In the genomic region with DNA sequence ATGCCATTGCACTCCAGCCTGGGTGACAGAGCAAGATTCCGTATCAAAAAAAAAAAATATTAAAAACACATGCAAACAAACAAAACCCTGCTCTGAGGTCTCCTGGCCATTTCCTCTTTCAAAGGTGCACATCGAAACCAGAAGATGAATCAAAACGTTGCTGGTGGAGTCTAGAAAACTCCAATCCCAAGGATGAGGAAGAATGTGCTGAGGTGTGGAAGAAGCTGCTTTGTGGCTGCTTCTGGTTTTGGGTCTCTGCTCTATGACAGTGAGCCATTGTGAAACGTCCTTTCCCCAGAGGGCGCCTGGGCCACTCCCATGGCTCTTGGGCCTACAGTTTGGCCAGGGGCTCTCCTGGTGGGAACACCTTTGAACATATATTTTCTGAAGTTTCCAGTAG, we compare ENCODE assay signal across 30 cellular contexts.
DNase-seq lines count a peak whose midpoint lies in the region; ATAC-seq and TF ChIP-seq lines count a peak whose summit lies in the region.
"Had no signal": no experiment of that assay in that cellular context is flagged by ENCODE, and none has a peak within 500 bp of the region (broad histone marks: within the 10 kb centered on the region; RNA-seq: fewer than 3 reads in every experiment).

No MANE protein-coding gene starts in this region.

- H3K36me3 ChIP-seq in Karpas-422 (ENCODE audit: insufficient read depth, low read length) (no peaks in the 10 kb centered on the region), endodermal cell (ENCODE audit: control insufficient read depth, insufficient read depth, low read length) (no peaks in the 10 kb centered on the region), right atrium auricular region (no peaks in the 10 kb centered on the region)
- H3K36me3 ChIP-seq: right lobe of liver had no signal

- peaks cover 2% of the 10 kb centered on the region for H3K27me3 Mint-ChIP-seq in activated naive CD8-positive, alpha-beta T cell treated with anti-CD3 and anti-CD28 coated beads, Interleukin-2, amount 10 ng/mL, durations not matched to agents 7 days and 5 days
- peaks cover 7% of the 10 kb centered on the region for H3K27me3 Mint-ChIP-seq in activated naive CD8-positive, alpha-beta T cell treated with anti-CD3 and anti-CD28 coated beads, Interleukin-2, amount 50 U/mL, for 24 hours
- peaks cover 2% of the 10 kb centered on the region for H3K27me3 Mint-ChIP-seq in endodermal cell (ENCODE audit: insufficient read depth)
- H3K27me3 Mint-ChIP-seq: activated naive CD4-positive, alpha-beta T cell treated with anti-CD3 and anti-CD28 coated beads, Interleukin-2, amount 50 U/mL, for 24 hours; effector memory CD8-positive, alpha-beta T cell had no signal

- H3K9me3 ChIP-seq in Karpas-422 (ENCODE audit: low read length) (no peaks in the 10 kb centered on the region), endodermal cell (ENCODE audit: control insufficient read depth, low read length) (no peaks in the 10 kb centered on the region), right atrium auricular region (no peaks in the 10 kb centered on the region)
- H3K9me3 ChIP-seq: right lobe of liver had no signal

- H2AFZ ChIP-seq in Karpas-422 (ENCODE audit: low read length): no peak overlapping the region
- H2AFZ ChIP-seq: GM23338, hepatocyte had no signal

- no peaks in the 10 kb centered on the region for H3K9me2 ChIP-seq in Karpas-422 (replicated peaks; ENCODE audit: insufficient read depth, low read length)

- H3K4me1 Mint-ChIP-seq in activated naive CD8-positive, alpha-beta T cell treated with anti-CD3 and anti-CD28 coated beads, Interleukin-2, amount 10 ng/mL, durations not matched to agents 7 days and 5 days: peaks cover 41% of the 10 kb centered on the region
- peaks cover 53% of the 10 kb centered on the region for H3K4me1 Mint-ChIP-seq in activated naive CD8-positive, alpha-beta T cell treated with anti-CD3 and anti-CD28 coated beads, Interleukin-2, amount 50 U/mL, for 24 hours
- no peaks in the 10 kb centered on the region for H3K4me1 Mint-ChIP-seq in endodermal cell
- H3K4me1 Mint-ChIP-seq: GM23338 had no signal

- H4K20me1 ChIP-seq in Karpas-422 (ENCODE audit: insufficient read depth, low read depth, low read length): no peaks in the 10 kb centered on the region

- H3K4me3 ChIP-seq in Karpas-422 (ENCODE audit: low read length): no peak overlapping the region
- no peak overlapping the region for H3K4me3 ChIP-seq in endodermal cell (ENCODE audit: low read length)
- no peak overlapping the region for H3K4me3 ChIP-seq in right atrium auricular region
- H3K4me3 ChIP-seq: GM23338, hepatocyte, right lobe of liver had no signal

- DNase-seq in activated naive CD8-positive, alpha-beta T cell treated with anti-CD3 and anti-CD28 coated beads, Interleukin-2, amount 10 ng/mL, durations not matched to agents 7 days and 5 days: peak; percentile 25
- DNase-seq in activated naive CD8-positive, alpha-beta T cell treated with anti-CD3 and anti-CD28 coated beads, Interleukin-2, amount 50 U/mL, for 24 hours: no peak
- DNase-seq in Karpas-422 (peak; percentile 69), endodermal cell (peak; percentile 22), right atrium auricular region (ENCODE audit: low spot score) (no peak), globus pallidus (ENCODE audit: low spot score) (no peak), AG08395 (ENCODE audit: low spot score) (no peak)
- DNase-seq: 8988T; activated CD4-positive, alpha-beta T cell treated with anti-CD3 and anti-CD28 coated beads, Interleukin-2, amount 50 U/mL, for 48 hours; activated CD8-positive, alpha-beta memory T cell treated with anti-CD3 and anti-CD28 coated beads, Interleukin-2, amount 50 U/mL, for 4 hours; CD8-positive, alpha-beta T cell; cortex of kidney; DMS 273 treated with DMSO at 0.1 percent for 48 hours; effector memory CD8-positive, alpha-beta T cell; foreskin fibroblast; HFFc6; NCI-H1417 treated with DMSO at 0.1 percent for 48 hours; NCI-H2081; NCI-H2227 treated with DMSO at 0.1 percent for 48 hours; posterior cingulate gyrus; right lobe of liver; stimulated activated CD4-positive, alpha-beta T cell treated with anti-CD3 and anti-CD28 coated beads, Interleukin-4, amount 100 ng/mL, for 4 hours; stimulated activated naive CD4-positive, alpha-beta T cell treated with Interleukin-2 at 50 U/mL for 16 hours; T-helper 1 cell had no signal

- no peaks in the 10 kb centered on the region; the same call in none of the 2 replicates for H3K27me3 ChIP-seq in Karpas-422 (ENCODE audit: low read length)
- peaks cover 7% of the 10 kb centered on the region for H3K27me3 ChIP-seq in endodermal cell (ENCODE audit: control insufficient read depth, insufficient read depth, low read length, poor library complexity, severe bottlenecking)
- H3K27me3 ChIP-seq in right atrium auricular region: peaks cover 0 to 3% of the 10 kb centered on the region in 2 donors
- H3K27me3 ChIP-seq: hepatocyte, right lobe of liver had no signal

- H3K27ac Mint-ChIP-seq in activated naive CD8-positive, alpha-beta T cell treated with anti-CD3 and anti-CD28 coated beads, Interleukin-2, amount 10 ng/mL, durations not matched to agents 7 days and 5 days: no peak overlapping the region
- H3K27ac Mint-ChIP-seq in activated naive CD8-positive, alpha-beta T cell treated with anti-CD3 and anti-CD28 coated beads, Interleukin-2, amount 50 U/mL, for 24 hours: no peak overlapping the region
- H3K27ac Mint-ChIP-seq in endodermal cell: no peak overlapping the region
- H3K27ac Mint-ChIP-seq: activated naive CD4-positive, alpha-beta T cell treated with anti-CD3 and anti-CD28 coated beads, Interleukin-2, amount 50 U/mL, for 24 hours; activated T-helper 1 cell treated with anti-CD3 and anti-CD28 coated beads, Interleukin-12 subunit alpha, Interleukin-12 subunit beta, Interleukin-2, Interleukin-4 antibody, amounts not matched to agents 30 ng/mL and 10 ng/mL and 1 ng/mL, durations not matched to agents 14 hours and 24 hours and 36 hours; CD8-positive, alpha-beta T cell; effector memory CD8-positive, alpha-beta T cell; GM23338; HFFc6 had no signal

- H3K9me3 Mint-ChIP-seq in activated naive CD8-positive, alpha-beta T cell treated with anti-CD3 and anti-CD28 coated beads, Interleukin-2, amount 10 ng/mL, durations not matched to agents 7 days and 5 days: peaks cover 6% of the 10 kb centered on the region
- H3K9me3 Mint-ChIP-seq in activated naive CD8-positive, alpha-beta T cell treated with anti-CD3 and anti-CD28 coated beads, Interleukin-2, amount 50 U/mL, for 24 hours: peaks cover 6% of the 10 kb centered on the region
- H3K9me3 Mint-ChIP-seq in endodermal cell: no peaks in the 10 kb centered on the region
- H3K9me3 Mint-ChIP-seq: CD8-positive, alpha-beta T cell; HFFc6 had no signal

- WGBS in endodermal cell (ENCODE audit: insufficient coverage in 1 of 2, insufficient read length in 1 of 2), 2 experiments: 83 to 95% methylated on average over 3 to 5 of the region's 5 CpGs

- H3K27ac ChIP-seq in Karpas-422 (ENCODE audit: low read length): no peak overlapping the region
- H3K27ac ChIP-seq in endodermal cell (ENCODE audit: low read depth, low read length): no peak overlapping the region
- H3K27ac ChIP-seq in right atrium auricular region: no peak overlapping the region
- H3K27ac ChIP-seq: hepatocyte, right lobe of liver had no signal

- TF ChIP-seq CTCF in endodermal cell (conservative IDR thresholded peaks at IDR 0.05) (no peak), right atrium auricular region (IDR thresholded peaks at IDR 0.05) (no peak)

- no peak overlapping the region for H3K4me3 Mint-ChIP-seq in activated naive CD8-positive, alpha-beta T cell treated with anti-CD3 and anti-CD28 coated beads, Interleukin-2, amount 10 ng/mL, durations not matched to agents 7 days and 5 days
- H3K4me3 Mint-ChIP-seq in activated naive CD8-positive, alpha-beta T cell treated with anti-CD3 and anti-CD28 coated beads, Interleukin-2, amount 50 U/mL, for 24 hours: no peak overlapping the region
- no peak overlapping the region for H3K4me3 Mint-ChIP-seq in endodermal cell
- H3K4me3 Mint-ChIP-seq: activated naive CD4-positive, alpha-beta T cell treated with anti-CD3 and anti-CD28 coated beads, Interleukin-2, amount 50 U/mL, for 24 hours; activated T-helper 1 cell treated with anti-CD3 and anti-CD28 coated beads, Interleukin-12 subunit alpha, Interleukin-12 subunit beta, Interleukin-2, Interleukin-4 antibody, amounts not matched to agents 30 ng/mL and 10 ng/mL and 1 ng/mL, durations not matched to agents 14 hours and 24 hours and 36 hours; CD8-positive, alpha-beta T cell; effector memory CD8-positive, alpha-beta T cell; GM23338; HFFc6 had no signal

- peak overlapping the region; percentile 31 for H3K4me2 ChIP-seq in Karpas-422 (ENCODE audit: low read depth, low read length, poor library complexity, severe bottlenecking)
- H3K4me2 ChIP-seq: GM23338, hepatocyte had no signal

- H3K79me2 ChIP-seq in Karpas-422 (ENCODE audit: low read length): no peaks in the 10 kb centered on the region
- H3K79me2 ChIP-seq: hepatocyte had no signal

- no peak for ATAC-seq in activated naive CD8-positive, alpha-beta T cell treated with anti-CD3 and anti-CD28 coated beads, Interleukin-2, amount 10 ng/mL, durations not matched to agents 7 days and 5 days (ENCODE audit: low read depth)
- ATAC-seq in activated naive CD8-positive, alpha-beta T cell treated with anti-CD3 and anti-CD28 coated beads, Interleukin-2, amount 50 U/mL, for 24 hours: no peak
- no peak for ATAC-seq in GM21786 (IDR thresholded peaks at IDR 0.05; ENCODE audit: unreplicated experiment)
- ATAC-seq: activated CD4-positive, CD25-positive, alpha-beta regulatory T cell treated with anti-CD3 and anti-CD28 coated beads, Interleukin-2, amount 50 U/mL, for 24 hours; CD8-positive, alpha-beta T cell; effector memory CD8-positive, alpha-beta T cell; GM23338; right lobe of liver had no signal

- peaks cover 7% of the 10 kb centered on the region for H3K36me3 Mint-ChIP-seq in activated naive CD8-positive, alpha-beta T cell treated with anti-CD3 and anti-CD28 coated beads, Interleukin-2, amount 10 ng/mL, durations not matched to agents 7 days and 5 days
- peaks cover 4% of the 10 kb centered on the region for H3K36me3 Mint-ChIP-seq in activated naive CD8-positive, alpha-beta T cell treated with anti-CD3 and anti-CD28 coated beads, Interleukin-2, amount 50 U/mL, for 24 hours (ENCODE audit: low read depth)
- H3K36me3 Mint-ChIP-seq in endodermal cell (ENCODE audit: low read depth): no peaks in the 10 kb centered on the region
- H3K36me3 Mint-ChIP-seq: activated naive CD4-positive, alpha-beta T cell treated with anti-CD3 and anti-CD28 coated beads, Interleukin-2, amount 50 U/mL, for 24 hours; CD8-positive, alpha-beta T cell had no signal

- H3K4me1 ChIP-seq in Karpas-422 (ENCODE audit: low read length) (peaks cover 27% of the 10 kb centered on the region), endodermal cell (ENCODE audit: control insufficient read depth, insufficient read depth, low read length) (no peaks in the 10 kb centered on the region), right atrium auricular region (no peaks in the 10 kb centered on the region)
- H3K4me1 ChIP-seq: right lobe of liver had no signal

- H3K9ac ChIP-seq in Karpas-422 (ENCODE audit: low read length) (no peak overlapping the region), endodermal cell (ENCODE audit: extremely low read depth, low read length, poor library complexity, severe bottlenecking) (no peak overlapping the region)

- POLR2A ChIA-PET in activated naive CD8-positive, alpha-beta T cell treated with anti-CD3 and anti-CD28 coated beads, Interleukin-2, amount 10 ng/mL, durations not matched to agents 7 days and 5 days (lab: Charles Lee): interaction anchor here (0.7 kb wide), 1 partner anchor 1064 kb away, joined by 3 read pairs; no protein-coding TSS in a partner anchor

Comparison
In these comparisons a context has a peak if more than half of its experiments do, and no peak if none do; other contexts are left out.
1. DNase-seq: peak in activated naive CD8-positive, alpha-beta T cell treated with anti-CD3 and anti-CD28 coated beads, Interleukin-2, amount 10 ng/mL, durations not matched to agents 7 days and 5 days (single experiment), Karpas-422 (single experiment) and endodermal cell (single experiment); none in activated naive CD8-positive, alpha-beta T cell treated with anti-CD3 and anti-CD28 coated beads, Interleukin-2, amount 50 U/mL, for 24 hours (single experiment), right atrium auricular region (single experiment), globus pallidus (single experiment) and AG08395 (single experiment).